2 cellular contexts compared by ENCODE assay signal in genomic region chr12:55664826-55665225, GRCh38.
TF ChIP-seq lines count a peak whose summit lies in the region.

No MANE protein-coding gene starts in this region.

TF ChIP-seq in GM23338, 12 proteins besides CTCF, POLR2A, EP300 and RAD21:
- no peak for TF ChIP-seq ZNF331 (CRISPR knock-in tag; IDR thresholded peaks at IDR 0.05; ENCODE audit: low read depth)
- no peak for TF ChIP-seq CREB1 (CRISPR knock-in tag; IDR thresholded peaks at IDR 0.05; ENCODE audit: low read depth)
- no peak for TF ChIP-seq JUNB (IDR thresholded peaks at IDR 0.05; ENCODE audit: unreplicated experiment)
- no peak for TF ChIP-seq POLR2AphosphoS5 (IDR thresholded peaks at IDR 0.05; ENCODE audit: low read depth)
- TF ChIP-seq EZH2phosphoT487 (IDR thresholded peaks at IDR 0.05; ENCODE audit: unreplicated experiment) = no peak
- TF ChIP-seq, protein P1, sequence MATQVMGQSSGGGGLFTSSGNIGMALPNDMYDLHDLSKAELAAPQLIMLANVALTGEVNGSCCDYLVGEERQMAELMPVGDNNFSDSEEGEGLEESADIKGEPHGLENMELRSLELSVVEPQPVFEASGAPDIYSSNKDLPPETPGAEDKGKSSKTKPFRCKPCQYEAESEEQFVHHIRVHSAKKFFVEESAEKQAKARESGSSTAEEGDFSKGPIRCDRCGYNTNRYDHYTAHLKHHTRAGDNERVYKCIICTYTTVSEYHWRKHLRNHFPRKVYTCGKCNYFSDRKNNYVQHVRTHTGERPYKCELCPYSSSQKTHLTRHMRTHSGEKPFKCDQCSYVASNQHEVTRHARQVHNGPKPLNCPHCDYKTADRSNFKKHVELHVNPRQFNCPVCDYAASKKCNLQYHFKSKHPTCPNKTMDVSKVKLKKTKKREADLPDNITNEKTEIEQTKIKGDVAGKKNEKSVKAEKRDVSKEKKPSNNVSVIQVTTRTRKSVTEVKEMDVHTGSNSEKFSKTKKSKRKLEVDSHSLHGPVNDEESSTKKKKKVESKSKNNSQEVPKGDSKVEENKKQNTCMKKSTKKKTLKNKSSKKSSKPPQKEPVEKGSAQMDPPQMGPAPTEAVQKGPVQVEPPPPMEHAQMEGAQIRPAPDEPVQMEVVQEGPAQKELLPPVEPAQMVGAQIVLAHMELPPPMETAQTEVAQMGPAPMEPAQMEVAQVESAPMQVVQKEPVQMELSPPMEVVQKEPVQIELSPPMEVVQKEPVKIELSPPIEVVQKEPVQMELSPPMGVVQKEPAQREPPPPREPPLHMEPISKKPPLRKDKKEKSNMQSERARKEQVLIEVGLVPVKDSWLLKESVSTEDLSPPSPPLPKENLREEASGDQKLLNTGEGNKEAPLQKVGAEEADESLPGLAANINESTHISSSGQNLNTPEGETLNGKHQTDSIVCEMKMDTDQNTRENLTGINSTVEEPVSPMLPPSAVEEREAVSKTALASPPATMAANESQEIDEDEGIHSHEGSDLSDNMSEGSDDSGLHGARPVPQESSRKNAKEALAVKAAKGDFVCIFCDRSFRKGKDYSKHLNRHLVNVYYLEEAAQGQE (IDR thresholded peaks at IDR 0.05; ENCODE audit: unreplicated experiment) = no peak
- TF ChIP-seq EZH2 (IDR thresholded peaks at IDR 0.05; ENCODE audit: low read depth, unreplicated experiment) = no peak
- TF ChIP-seq ZNF114 (CRISPR knock-in tag; IDR thresholded peaks at IDR 0.05) = no peak
- TF ChIP-seq STAT1 (IDR thresholded peaks at IDR 0.05; ENCODE audit: unreplicated experiment) = no peak
- no peak for TF ChIP-seq ZNF462 (CRISPR knock-in tag; IDR thresholded peaks at IDR 0.05)
- TF ChIP-seq, protein P2, sequence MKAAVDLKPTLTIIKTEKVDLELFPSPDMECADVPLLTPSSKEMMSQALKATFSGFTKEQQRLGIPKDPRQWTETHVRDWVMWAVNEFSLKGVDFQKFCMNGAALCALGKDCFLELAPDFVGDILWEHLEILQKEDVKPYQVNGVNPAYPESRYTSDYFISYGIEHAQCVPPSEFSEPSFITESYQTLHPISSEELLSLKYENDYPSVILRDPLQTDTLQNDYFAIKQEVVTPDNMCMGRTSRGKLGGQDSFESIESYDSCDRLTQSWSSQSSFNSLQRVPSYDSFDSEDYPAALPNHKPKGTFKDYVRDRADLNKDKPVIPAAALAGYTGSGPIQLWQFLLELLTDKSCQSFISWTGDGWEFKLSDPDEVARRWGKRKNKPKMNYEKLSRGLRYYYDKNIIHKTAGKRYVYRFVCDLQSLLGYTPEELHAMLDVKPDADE (IDR thresholded peaks at IDR 0.05) = no peak
- TF ChIP-seq NANOG (IDR thresholded peaks at IDR 0.05; ENCODE audit: borderline replicate concordance) = no peak

TF ChIP-seq in K562, 482 proteins besides CTCF, POLR2A, EP300 and RAD21:
- TF ChIP-seq FOXM1 (IDR thresholded peaks at IDR 0.05; ENCODE audit: low read depth) (no peak), FOXM1 (CRISPR knock-in tag; IDR thresholded peaks at IDR 0.05; ENCODE audit: low read depth) (no peak)
TF ChIP-seq in K562: peak in this region for 0.
